ENCODE assay signal across 8 cellular contexts in the genomic region with DNA sequence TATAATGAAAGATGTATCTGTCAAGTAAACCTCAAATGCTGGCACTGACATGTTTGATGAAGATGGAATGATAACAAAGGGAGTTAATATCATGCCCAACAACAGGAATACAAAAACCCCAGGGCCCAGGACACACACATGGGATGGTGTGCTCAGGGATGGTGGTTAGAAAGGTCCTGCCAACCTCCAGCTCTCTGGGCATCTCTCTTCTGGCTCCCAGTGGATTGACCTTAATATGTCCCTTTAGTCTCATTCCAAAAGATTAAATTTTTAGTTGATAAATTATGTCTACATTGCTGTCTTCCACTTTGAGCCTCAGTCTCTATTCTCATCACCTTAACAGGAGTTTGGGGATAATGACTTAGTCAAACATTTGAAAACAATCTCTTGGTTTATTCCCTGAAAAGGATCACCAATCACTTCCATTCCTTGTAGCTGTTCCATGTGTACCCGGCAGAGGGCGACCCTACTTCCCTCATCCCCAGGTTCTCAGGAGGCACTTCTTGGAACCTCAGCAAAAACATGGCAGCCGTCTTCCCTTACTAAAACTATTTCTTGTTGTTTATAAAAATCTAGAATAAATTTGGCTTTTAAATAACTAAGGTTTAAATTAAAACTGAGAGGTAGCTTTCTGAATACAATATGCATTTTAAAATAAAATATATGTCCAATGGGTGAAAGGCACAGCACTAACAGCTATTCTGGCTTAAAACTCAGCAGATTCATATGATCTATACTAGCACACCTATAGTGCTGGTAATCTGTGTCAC. TPM values are rescaled to one million over a fixed set of nuclear protein-coding genes. Genes with fewer than 3 reads are reported as not detected.
DNase-seq lines count a peak whose midpoint lies in the region; ATAC-seq lines count a peak whose summit lies in the region.

No MANE protein-coding gene starts in this region.

- DNase-seq in GF-D8 (lab: John Stamatoyannopoulos, UW) (peak; percentile 15), RPMI8226 (peak; percentile 66), Right ventricle myocardium superior (peak; percentile 59), renal cortical epithelial cell (ENCODE audit: low read depth) (peak; percentile 57)
- DNase-seq in Jurkat, Clone E6-1 (ENCODE audit: low read depth, low spot score): peak; percentile 39
- DNase-seq in activated naive CD4-positive, alpha-beta T cell treated with Interleukin-2 at 50 U/mL for 16 hours: peak; percentile 51

- ATAC-seq in Right ventricle myocardium superior (ENCODE audit: poor library complexity) (peak; percentile 64), HG02840 (IDR thresholded peaks at IDR 0.05; ENCODE audit: low FRiP score, unreplicated experiment) (no peak), GM21526 (IDR thresholded peaks at IDR 0.05; ENCODE audit: low FRiP score, unreplicated experiment) (no peak)

- intact Hi-C loops in Right ventricle myocardium superior (cut with DNase I): no loop called here

- no peak overlapping the region for H3K4me3 ChIP-seq in Jurkat, Clone E6-1 (ENCODE audit: low read length)

RNA-seq across cellular contexts. Expression of a gene that starts 29.6 kb away (rescaled TPM):
- 18.3 TPM for polyA plus RNA-seq in Jurkat, Clone E6-1 (2012; ENCODE audit: insufficient read depth, insufficient read length)
- total RNA-seq in Right ventricle myocardium superior (38.3 TPM), renal cortical epithelial cell (5.5 and 6.6 TPM in 2 replicates)

RNA-seq across cellular contexts. Expression of a gene that starts 30.1 kb away (rescaled TPM):
- 40.6 TPM for polyA plus RNA-seq in Jurkat, Clone E6-1 (2012; ENCODE audit: insufficient read depth, insufficient read length)
- total RNA-seq in Right ventricle myocardium superior (21.0 TPM), renal cortical epithelial cell (10.4 and 18.8 TPM in 2 replicates)

RNA-seq across cellular contexts. Expression of a gene that starts 31.9 kb away (rescaled TPM):
- polyA plus RNA-seq in Jurkat, Clone E6-1 (2012; ENCODE audit: insufficient read depth, insufficient read length): 100 TPM
- total RNA-seq in Right ventricle myocardium superior (45.1 TPM), renal cortical epithelial cell (46.2 and 63.7 TPM in 2 replicates)

Comparison
In these comparisons a context has a peak if more than half of its experiments do, and no peak if none do; other contexts are left out.
1. DNase-seq: peak in every context shown above with its lines; median percentile 66 in RPMI8226; 59 in Right ventricle myocardium superior; 57 in renal cortical epithelial cell; 51 in activated naive CD4-positive, alpha-beta T cell treated with Interleukin-2 at 50 U/mL for 16 hours; 39 in Jurkat, Clone E6-1; 15 in GF-D8.